11 cellular contexts compared by ENCODE assay signal in genomic region chr15:85555875-85556617, GRCh38.
A peak's percentile ranks its signal among the peaks of the same experiment; 100 is the strongest.
DNase-seq lines count a peak whose midpoint lies in the region; ATAC-seq and TF ChIP-seq lines count a peak whose summit lies in the region.
"Had no signal": no experiment of that assay in that cellular context is flagged by ENCODE, and none has a peak within 500 bp of the region (broad histone marks: within the 10 kb centered on the region; RNA-seq: fewer than 3 reads in every experiment).

No MANE protein-coding gene starts in this region.

- H3K4me1 ChIP-seq in MM.1S (ENCODE audit: low read length): peaks cover 19% of the 10 kb centered on the region

- peaks cover 0 to 7% of the 10 kb centered on the region in 2 donors for H3K36me3 Mint-ChIP-seq in activated T-cell treated with anti-CD3 and anti-CD28 coated beads, Interleukin-2, amount 50 U/mL, for 72 hours (ENCODE audit: insufficient read depth in 2 of 2)
- peaks cover 17% of the 10 kb centered on the region for H3K36me3 Mint-ChIP-seq in stimulated activated naive CD8-positive, alpha-beta T cell treated with anti-CD3 and anti-CD28 coated beads, Interleukin-15, Interleukin-2, amounts not matched to agents 100 ng/mL and 50 ng/mL, for 24 hours (ENCODE audit: low read depth)

- H3K4me3 Mint-ChIP-seq in activated T-cell treated with anti-CD3 and anti-CD28 coated beads, Interleukin-2, amount 50 U/mL, for 72 hours: peak overlapping the region; percentile 60 to 73
- H3K4me3 Mint-ChIP-seq in stimulated activated naive CD8-positive, alpha-beta T cell treated with anti-CD3 and anti-CD28 coated beads, Interleukin-15, Interleukin-2, amounts not matched to agents 100 ng/mL and 50 ng/mL, for 24 hours: no peak overlapping the region

- no peak overlapping the region for H3K27ac ChIP-seq in MM.1S (ENCODE audit: low read length)

- no peak overlapping the region for H2AFZ ChIP-seq in MM.1S (ENCODE audit: low read length)

- no peaks in the 10 kb centered on the region for H3K36me3 ChIP-seq in MM.1S (replicated peaks; ENCODE audit: insufficient read depth, low read length)

- peak overlapping the region; percentile 31 for H3K27ac Mint-ChIP-seq in activated T-cell treated with anti-CD3 and anti-CD28 coated beads, Interleukin-2, amount 50 U/mL, for 72 hours
- peak overlapping the region; percentile 69 for H3K27ac Mint-ChIP-seq in stimulated activated naive CD8-positive, alpha-beta T cell treated with anti-CD3 and anti-CD28 coated beads, Interleukin-15, Interleukin-2, amounts not matched to agents 100 ng/mL and 50 ng/mL, for 24 hours

- H3K4me3 ChIP-seq in MM.1S (ENCODE audit: low read length): no peak overlapping the region

- no peaks in the 10 kb centered on the region for H3K9me3 Mint-ChIP-seq in activated T-cell treated with anti-CD3 and anti-CD28 coated beads, Interleukin-2, amount 50 U/mL, for 72 hours
- H3K9me3 Mint-ChIP-seq in stimulated activated naive CD8-positive, alpha-beta T cell treated with anti-CD3 and anti-CD28 coated beads, Interleukin-15, Interleukin-2, amounts not matched to agents 100 ng/mL and 50 ng/mL, for 24 hours: no peaks in the 10 kb centered on the region

- H3K27me3 ChIP-seq in MM.1S (replicated peaks; ENCODE audit: insufficient read depth, low read length): no peaks in the 10 kb centered on the region

- H3K27me3 Mint-ChIP-seq in activated T-cell treated with anti-CD3 and anti-CD28 coated beads, Interleukin-2, amount 50 U/mL, for 72 hours (ENCODE audit: low read depth): no peaks in the 10 kb centered on the region
- H3K27me3 Mint-ChIP-seq in stimulated activated naive CD8-positive, alpha-beta T cell treated with anti-CD3 and anti-CD28 coated beads, Interleukin-15, Interleukin-2, amounts not matched to agents 100 ng/mL and 50 ng/mL, for 24 hours: no peaks in the 10 kb centered on the region

- H3K9me2 ChIP-seq in MM.1S (replicated peaks; ENCODE audit: insufficient read depth, low read length): no peaks in the 10 kb centered on the region

- peak; percentile 32 to 47 for ATAC-seq in activated T-cell treated with anti-CD3 and anti-CD28 coated beads, Interleukin-2, amount 50 U/mL, for 72 hours (replicated peaks in 1 of 2)
- ATAC-seq in HG02840 (IDR thresholded peaks at IDR 0.05; ENCODE audit: low FRiP score, unreplicated experiment): peak; percentile 50

- H3K4me1 Mint-ChIP-seq in activated T-cell treated with anti-CD3 and anti-CD28 coated beads, Interleukin-2, amount 50 U/mL, for 72 hours (ENCODE audit: low read depth): peaks cover 64% of the 10 kb centered on the region
- H3K4me1 Mint-ChIP-seq in stimulated activated naive CD8-positive, alpha-beta T cell treated with anti-CD3 and anti-CD28 coated beads, Interleukin-15, Interleukin-2, amounts not matched to agents 100 ng/mL and 50 ng/mL, for 24 hours (ENCODE audit: low read depth): peaks cover 64% of the 10 kb centered on the region

- H3K9me3 ChIP-seq in MM.1S (replicated peaks; ENCODE audit: insufficient read depth, low read length): no peaks in the 10 kb centered on the region

- H3K79me2 ChIP-seq in MM.1S (ENCODE audit: low read length): no peaks in the 10 kb centered on the region

- DNase-seq in activated T-cell treated with anti-CD3 and anti-CD28 coated beads, Interleukin-2, amount 50 U/mL, for 72 hours: no peak
- DNase-seq in activated T-cell treated with anti-CD3 and anti-CD28 coated beads for 4 hours: no peak
- peak; percentile 11 for DNase-seq in MM.1S
- no peak for DNase-seq in effector CD8-positive, alpha-beta T cell (lab: John Stamatoyannopoulos, UW)
- no peak for DNase-seq in stimulated activated naive CD4-positive, alpha-beta T cell treated with Interleukin-2 at 50 U/mL for 16 hours (lab: John Stamatoyannopoulos, UW)
- no peak for DNase-seq in stimulated activated CD4-positive, alpha-beta T cell treated with anti-CD3 and anti-CD28 coated beads, Interleukin-15, amount 100 ng/mL, for 24 hours
- DNase-seq: NCI-H524, retina, T1000 had no signal

- H3K9ac ChIP-seq in MM.1S (ENCODE audit: low read length): no peak overlapping the region

- no peaks in the 10 kb centered on the region for H4K20me1 ChIP-seq in MM.1S (ENCODE audit: insufficient read depth, low read length)

- no peak for TF ChIP-seq CTCF in MM.1S (IDR thresholded peaks at IDR 0.05; ENCODE audit: low read length)

- H3K4me2 ChIP-seq in MM.1S (ENCODE audit: low read depth, low read length): peak overlapping the region; percentile 22; the same call in 1 of the 2 replicates

- H3F3A ChIP-seq in MM.1S (ENCODE audit: insufficient read depth, low read length): no peaks in the 10 kb centered on the region
